ENCODE assay signal across 1 cellular context in the genomic region with DNA sequence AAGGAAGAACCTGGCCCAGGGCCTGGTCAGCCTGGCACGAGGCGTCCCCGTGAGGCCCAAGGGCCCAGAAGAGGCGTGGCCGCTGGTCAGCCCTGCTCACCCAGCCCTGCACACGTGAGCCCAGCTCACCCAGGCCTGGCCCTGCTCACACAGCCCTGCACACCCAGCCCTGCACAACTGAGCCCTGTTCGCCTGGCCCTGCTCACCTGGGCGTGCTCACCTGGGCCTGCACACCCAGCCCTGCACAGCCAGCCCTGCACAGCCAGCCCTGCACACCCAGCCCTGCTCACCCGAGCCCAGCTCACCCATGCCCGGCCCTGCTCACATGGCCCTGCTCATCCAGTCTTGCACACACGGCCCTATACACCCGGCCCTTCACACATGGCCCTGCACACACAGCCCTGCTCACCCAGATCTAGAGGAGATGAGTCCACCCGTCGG.
TF ChIP-seq lines count a peak whose summit lies in the region.

No MANE protein-coding gene starts in this region.

TF ChIP-seq in WTC11, 78 proteins besides CTCF, POLR2A, EP300 and RAD21 (continued from another document):
- TF ChIP-seq, protein P1, sequence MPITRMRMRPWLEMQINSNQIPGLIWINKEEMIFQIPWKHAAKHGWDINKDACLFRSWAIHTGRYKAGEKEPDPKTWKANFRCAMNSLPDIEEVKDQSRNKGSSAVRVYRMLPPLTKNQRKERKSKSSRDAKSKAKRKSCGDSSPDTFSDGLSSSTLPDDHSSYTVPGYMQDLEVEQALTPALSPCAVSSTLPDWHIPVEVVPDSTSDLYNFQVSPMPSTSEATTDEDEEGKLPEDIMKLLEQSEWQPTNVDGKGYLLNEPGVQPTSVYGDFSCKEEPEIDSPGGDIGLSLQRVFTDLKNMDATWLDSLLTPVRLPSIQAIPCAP (CRISPR knock-in tag; IDR thresholded peaks at IDR 0.05): no peak
- TF ChIP-seq ATF1 (CRISPR knock-in tag; IDR thresholded peaks at IDR 0.05): no peak
TF ChIP-seq in WTC11: peak in this region for 0.
